In the genomic region with DNA sequence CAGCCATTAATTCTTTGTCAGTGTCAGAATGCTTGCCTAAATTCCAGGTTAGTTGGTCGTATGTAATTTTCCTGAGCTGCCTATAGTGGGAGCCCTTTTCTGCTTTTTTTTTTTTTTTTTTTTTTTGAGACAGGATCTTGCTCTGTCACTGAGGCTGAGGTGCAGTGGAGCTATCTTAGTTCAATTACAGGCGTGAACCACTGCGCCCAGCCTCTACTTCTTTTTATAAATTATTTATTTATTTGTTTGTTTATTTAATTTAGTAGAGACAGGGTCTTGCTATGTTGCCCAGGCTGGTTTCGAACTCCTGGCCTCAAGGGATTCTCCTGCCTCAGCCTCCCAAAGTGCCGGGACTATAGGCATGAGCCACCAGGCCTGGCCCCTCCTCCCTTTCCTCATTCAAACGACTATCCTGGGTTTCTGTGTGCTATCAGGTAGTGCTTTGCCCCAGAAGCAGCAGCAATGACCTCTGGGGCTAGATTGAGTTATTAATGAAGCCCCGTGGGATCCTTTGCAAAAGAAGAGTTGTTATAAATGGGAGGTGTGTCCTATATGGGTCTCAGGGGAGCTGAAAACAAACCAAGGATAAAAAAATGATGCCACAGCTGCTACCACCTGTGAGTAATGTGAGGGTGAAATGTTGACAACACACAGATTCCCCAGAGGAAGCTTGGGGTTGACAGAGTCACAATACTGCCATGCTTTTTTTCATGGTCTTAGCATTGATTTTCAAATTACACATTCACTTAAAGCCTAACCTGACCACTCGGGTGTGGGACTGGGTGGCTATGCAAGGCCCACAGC, we compare ENCODE assay signal across 8 cellular contexts. TPM values are rescaled to one million over a fixed set of nuclear protein-coding genes. Genes with fewer than 3 reads are reported as not detected.
DNase-seq lines count a peak whose midpoint lies in the region; ATAC-seq and TF ChIP-seq lines count a peak whose summit lies in the region.

No MANE protein-coding gene starts in this region.

- H3K4me3 ChIP-seq in SJCRH30, result no peak overlapping the region
- H3K4me3 ChIP-seq in right lobe of liver, result no peak overlapping the region
- no peak overlapping the region for H3K4me3 ChIP-seq in ascending aorta
- no peak overlapping the region for H3K4me3 ChIP-seq in adrenal gland

- no peaks in the 10 kb centered on the region for H3K4me1 ChIP-seq in SJCRH30
- no peaks in the 10 kb centered on the region for H3K4me1 ChIP-seq in right lobe of liver
- no peaks in the 10 kb centered on the region for H3K4me1 ChIP-seq in ascending aorta
- no peaks in the 10 kb centered on the region for H3K4me1 ChIP-seq in adrenal gland (replicated peaks in 1 of 2)

- H3K27ac ChIP-seq in SJCRH30 (no peak overlapping the region), right lobe of liver (no peak overlapping the region), substantia nigra (ENCODE audit: low read depth, low read length, poor library complexity, severe bottlenecking) (no peak overlapping the region), ascending aorta (no peak overlapping the region), adrenal gland (no peak overlapping the region)

- H3K36me3 ChIP-seq in SJCRH30, result no peaks in the 10 kb centered on the region
- H3K36me3 ChIP-seq in right lobe of liver, result no peaks in the 10 kb centered on the region
- H3K36me3 ChIP-seq in ascending aorta, result no peaks in the 10 kb centered on the region
- H3K36me3 ChIP-seq in adrenal gland (replicated peaks in 1 of 2), result no peaks in the 10 kb centered on the region

- ATAC-seq in HG03354 (IDR thresholded peaks at IDR 0.05; ENCODE audit: poor library complexity, severe bottlenecking, unreplicated experiment), result peak; percentile 54
- ATAC-seq in right lobe of liver, result peak in 1 of 4 donors; percentile 15
- no peak for ATAC-seq in HG02938 (IDR thresholded peaks at IDR 0.05; ENCODE audit: unreplicated experiment)

- intact Hi-C loops in right lobe of liver (cut with DNase I) (no loop called here), ascending aorta (cut with DNase I) (no loop called here), adrenal gland (cut with DNase I) (no loop called here)

- TF ChIP-seq CTCF in right lobe of liver (IDR thresholded peaks at IDR 0.05), result peak in 3 of 4 donors; percentile 28 to 40 (median 35)
- TF ChIP-seq CTCF in ascending aorta (IDR thresholded peaks at IDR 0.05), result peak in 1 of 3 experiments; percentile 12
- TF ChIP-seq CTCF in adrenal gland (IDR thresholded peaks at IDR 0.05), result peak in 3 of 6 experiments; percentile 24 to 49 (median 38)

- whole genome bisulfite sequencing in right lobe of liver (ENCODE audit: insufficient coverage, low coverage, low lambda C conversion rate, missing lambda C conversion rate), result 51% methylated on average over 7 of the region's 8 CpGs
- WGBS in adrenal gland, 4 donors, result 58 to 62% (median 60%) methylated on average over 8 of the region's 8 CpGs

- no peak for TF ChIP-seq POLR2A in right lobe of liver (IDR thresholded peaks at IDR 0.05)
- no peak for TF ChIP-seq POLR2A in adrenal gland (IDR thresholded peaks at IDR 0.05)

- no peaks in the 10 kb centered on the region for H3K27me3 ChIP-seq in SJCRH30
- H3K27me3 ChIP-seq in right lobe of liver, result no peaks in the 10 kb centered on the region
- no peaks in the 10 kb centered on the region for H3K27me3 ChIP-seq in ascending aorta
- H3K27me3 ChIP-seq in adrenal gland, result no peaks in the 10 kb centered on the region

- peak; percentile 22 for DNase-seq in EH (ENCODE audit: low read depth)
- DNase-seq in SJCRH30, result peak; percentile 11 to 48
- no peak for DNase-seq in right lobe of liver
- no peak for DNase-seq in substantia nigra (lab: John Stamatoyannopoulos, UW)
- no peak for DNase-seq in ascending aorta (ENCODE audit: low spot score in 2 of 2)
- DNase-seq in adrenal gland, result no peak

- no peaks in the 10 kb centered on the region for H3K9me3 ChIP-seq in SJCRH30 (replicated peaks)
- H3K9me3 ChIP-seq in right lobe of liver, result no peaks in the 10 kb centered on the region
- no peaks in the 10 kb centered on the region for H3K9me3 ChIP-seq in ascending aorta
- H3K9me3 ChIP-seq in adrenal gland (replicated peaks in 1 of 3), result no peaks in the 10 kb centered on the region

RNA-seq across cellular contexts. Expression of gene NFKBIA, which starts 34.6 kb away (rescaled TPM):
- total RNA-seq in SJCRH30 (2014; rRNA removed; shearing (Covaris generic)), result 24.5 and 25.7 TPM in 2 replicates
- total RNA-seq in right lobe of liver, result 100 to 1,000 TPM in 3 of 6 experiments, 10 to 100 TPM in 3; 84.8 to 140 (median 106) TPM
- 944 TPM for total RNA-seq in ascending aorta
- 100 to 1,000 TPM; 183 to 677 (median 295) TPM for total RNA-seq in adrenal gland
- polyA plus RNA-seq in adrenal gland, result 100 to 1,000 TPM; 106 to 152 (median 138) TPM

Comparison
In these comparisons a context has a peak if more than half of its experiments do, and no peak if none do; other contexts are left out.
1. DNase-seq: peak in EH (single experiment) and SJCRH30 (2 of 2); none in right lobe of liver (0 of 3), substantia nigra (0 of 49), ascending aorta (0 of 2) and adrenal gland (0 of 7).